Comparison of ENCODE assay signal across 11 cellular contexts in genomic region chr17:1374426-1375177, GRCh38. TPM values are rescaled to one million over a fixed set of nuclear protein-coding genes. Genes with fewer than 3 reads are reported as not detected.
DNase-seq lines count a peak whose midpoint lies in the region; ATAC-seq, FAIRE-seq and TF ChIP-seq lines count a peak whose summit lies in the region.
"Had no signal": no experiment of that assay in that cellular context is flagged by ENCODE, and none has a peak within 500 bp of the region (broad histone marks: within the 10 kb centered on the region; RNA-seq: fewer than 3 reads in every experiment).

No MANE protein-coding gene starts in this region.

- BruUV-seq in PC-3 (replicated peaks; lab: Mats Ljungman, UMichigan) = TSS peak; percentile 21

- H3K27me3 Mint-ChIP-seq in stimulated activated memory B cell treated with anti-CD40 and anti-IgM and Interleukin-4, amounts not matched to agents 10 μg/mL and 1 μg/mL and 100 μg/mL, for 72 hours = no peaks in the 10 kb centered on the region

- peaks cover 92% of the 10 kb centered on the region for H4K20me1 ChIP-seq in PC-3 (ENCODE audit: low read length)

- H3K4me1 ChIP-seq in PC-3 (ENCODE audit: insufficient read depth, low read length) = peaks cover 4% of the 10 kb centered on the region; the same call in 1 of the 2 replicates

- no peak overlapping the region for H3K27ac ChIP-seq in PC-3 (ENCODE audit: low read length)

- no peak overlapping the region for H3K4me2 ChIP-seq in PC-3 (ENCODE audit: low read length)

- H3K4me3 ChIP-seq in PC-3 (ENCODE audit: low read length) = no peak overlapping the region

- H3K27ac Mint-ChIP-seq in stimulated activated memory B cell treated with anti-CD40 and anti-IgM and Interleukin-4, amounts not matched to agents 10 μg/mL and 1 μg/mL and 100 μg/mL, for 72 hours = peak overlapping the region; percentile 42

- H3K27me3 ChIP-seq in PC-3 (ENCODE audit: low read length) = no peaks in the 10 kb centered on the region

- H3K9me3 ChIP-seq in PC-3 (ENCODE audit: low read length) = no peaks in the 10 kb centered on the region

- H3K4me3 Mint-ChIP-seq in stimulated activated memory B cell treated with anti-CD40 and anti-IgM and Interleukin-4, amounts not matched to agents 10 μg/mL and 1 μg/mL and 100 μg/mL, for 72 hours = peak overlapping the region; percentile 4

- no peaks in the 10 kb centered on the region for H3F3A ChIP-seq in PC-3 (ENCODE audit: low read length, unreplicated experiment)

- peak; percentile 88 for FAIRE-seq in GM18507 (lab: Jason Lieb, UNC)
- FAIRE-seq: TTC549 had no signal

- no peaks in the 10 kb centered on the region for H3K9me2 ChIP-seq in PC-3 (replicated peaks; ENCODE audit: low read length)

- no peak for ATAC-seq in PC-3
- ATAC-seq in stimulated activated memory B cell treated with anti-CD40 and anti-IgM and Interleukin-4, amounts not matched to agents 10 μg/mL and 1 μg/mL and 100 μg/mL, for 72 hours = peak; percentile 58
- ATAC-seq: HCT116 had no signal

- DNase-seq in GM18507 (ENCODE audit: extremely low spot score, insufficient read length, low read depth) (no peak), PC-3 (no peak), glomerular visceral epithelial cell (ENCODE audit: extremely low spot score) (peak; percentile 30), GF-D8 (lab: John Stamatoyannopoulos, UW) (no peak), NCI-H2029 treated with DMSO at 0.1 percent for 48 hours (lab: John Stamatoyannopoulos, UW) (no peak), H4 (ENCODE audit: low spot score) (no peak)
- DNase-seq: effector CD4-positive, alpha-beta T cell; OCI-M1 had no signal

- CTCF ChIA-PET in PC-3 (lab: Charles Lee) = no interaction called here

- H3K36me3 ChIP-seq in PC-3 (ENCODE audit: low read depth, low read length) = peaks cover 8% of the 10 kb centered on the region; the same call in 1 of the 2 replicates

- H3K36me3 Mint-ChIP-seq in stimulated activated memory B cell treated with anti-CD40 and anti-IgM and Interleukin-4, amounts not matched to agents 10 μg/mL and 1 μg/mL and 100 μg/mL, for 72 hours = no peaks in the 10 kb centered on the region

- no peaks in the 10 kb centered on the region for H3K9me3 Mint-ChIP-seq in stimulated activated memory B cell treated with anti-CD40 and anti-IgM and Interleukin-4, amounts not matched to agents 10 μg/mL and 1 μg/mL and 100 μg/mL, for 72 hours

- H2AFZ ChIP-seq in PC-3 (ENCODE audit: low read length) = no peak overlapping the region

- no peak overlapping the region for H3K9ac ChIP-seq in PC-3 (ENCODE audit: low read length)

- H3K4me1 Mint-ChIP-seq in stimulated activated memory B cell treated with anti-CD40 and anti-IgM and Interleukin-4, amounts not matched to agents 10 μg/mL and 1 μg/mL and 100 μg/mL, for 72 hours = peaks cover 80% of the 10 kb centered on the region

- intact Hi-C loops in PC-3 (cut with micrococcal nuclease) = no loop called here

- TF ChIP-seq CTCF in PC-3 (conservative IDR thresholded peaks at IDR 0.05; ENCODE audit: low read depth, low read length) = no peak

- POLR2A ChIA-PET in PC-3 (lab: Charles Lee; ENCODE audit: unreplicated experiment) = no interaction called here

- peaks cover 100% of the 10 kb centered on the region for H3K79me2 ChIP-seq in PC-3 (ENCODE audit: low read length)

RNA-seq across cellular contexts. Expression of gene YWHAE, which starts 25.4 kb away (rescaled TPM):
- total RNA-seq in PC-3 (2014; rRNA removed) = 210 and 342 TPM in 2 replicates
- total RNA-seq in H4 (2014; rRNA removed; shearing (Covaris generic)) = 618 and 659 TPM in 2 replicates
